ENCODE assay signal across 12 cellular contexts in genomic region chr10:17512341-17513001, GRCh38. TPM values are rescaled to one million over a fixed set of nuclear protein-coding genes. Genes with fewer than 3 reads are reported as not detected.
DNase-seq lines count a peak whose midpoint lies in the region; ATAC-seq, FAIRE-seq and TF ChIP-seq lines count a peak whose summit lies in the region.
"Had no signal": no experiment of that assay in that cellular context is flagged by ENCODE, and none has a peak within 500 bp of the region (broad histone marks: within the 10 kb centered on the region; RNA-seq: fewer than 3 reads in every experiment).

No MANE protein-coding gene starts in this region.

- no peaks in the 10 kb centered on the region for H3K9me3 ChIP-seq in lower lobe of right lung
- peaks cover 0 to 7% (median 2%) of the 10 kb centered on the region in 8 donors for H3K9me3 ChIP-seq in spleen

- intact Hi-C loops in lower lobe of right lung (cut with DNase I) (no loop called here), spleen (cut with DNase I; ENCODE audit: low total_unique reads) (no loop called here)

- H3K4me1 ChIP-seq in lower lobe of right lung: peaks cover 14% of the 10 kb centered on the region
- peaks cover 0 to 17% (median 2%) of the 10 kb centered on the region in 6 donors for H3K4me1 ChIP-seq in spleen

- peak; percentile 35 to 54 for ATAC-seq in lower lobe of right lung
- ATAC-seq in HG03439 (IDR thresholded peaks at IDR 0.05; ENCODE audit: unreplicated experiment): no peak
- ATAC-seq in HG03460 (IDR thresholded peaks at IDR 0.05; ENCODE audit: unreplicated experiment): no peak

- H3K4me3 ChIP-seq in AG09309 (ENCODE audit: control insufficient read depth, low read depth, low read length) (no peak overlapping the region), bronchial epithelial cell (ENCODE audit: low read depth, low read length) (no peak overlapping the region), lower lobe of right lung (no peak overlapping the region), spleen (no peak overlapping the region)

- peak; percentile 88 for DNase-seq in AG09309 (ENCODE audit: low read depth)
- DNase-seq in HK-2 (ENCODE audit: unreplicated experiment): peak; percentile 58
- DNase-seq in bronchial epithelial cell (ENCODE audit: low read depth): peak; percentile 97
- no peak for DNase-seq in lower lobe of right lung
- no peak for DNase-seq in OCI-M2 (lab: John Stamatoyannopoulos, UW; ENCODE audit: unreplicated experiment)
- DNase-seq in spleen: no peak
- DNase-seq: GDM1; stimulated activated naive CD4-positive, alpha-beta T cell; WERI-Rb-1 had no signal

- H3K27me3 ChIP-seq in bronchial epithelial cell (ENCODE audit: control insufficient read depth, insufficient read depth, low read length) (no peaks in the 10 kb centered on the region), lower lobe of right lung (ENCODE audit: low read depth) (no peaks in the 10 kb centered on the region), spleen (replicated peaks in 1 of 7) (no peaks in the 10 kb centered on the region)

- H3K36me3 ChIP-seq in bronchial epithelial cell (ENCODE audit: control insufficient read depth, insufficient read depth, low read length) (no peaks in the 10 kb centered on the region), lower lobe of right lung (no peaks in the 10 kb centered on the region), spleen (no peaks in the 10 kb centered on the region)
- H3K36me3 ChIP-seq: WERI-Rb-1 had no signal

- TF ChIP-seq CTCF in AG09309 (IDR thresholded peaks at IDR 0.05; ENCODE audit: control insufficient read depth, insufficient read depth, low read depth, low read length, missing control alignments) (no peak), bronchial epithelial cell (IDR thresholded peaks at IDR 0.05; ENCODE audit: insufficient read depth, low read length, severe bottlenecking) (no peak), lower lobe of right lung (IDR thresholded peaks at IDR 0.05) (no peak), spleen (IDR thresholded peaks at IDR 0.05 in 8 of 11, conservative IDR thresholded peaks at IDR 0.05 in 3 of 11) (no peak)

- FAIRE-seq in bronchial epithelial cell (lab: Jason Lieb, UNC): peak; percentile 83

- no peak for TF ChIP-seq POLR2A in spleen (IDR thresholded peaks at IDR 0.05)

- WGBS in spleen, 5 donors: 69 to 86% (median 78%) methylated on average over 5 of the region's 5 CpGs

- H3K27ac ChIP-seq in lower lobe of right lung (no peak overlapping the region), spleen (no peak overlapping the region)
- H3K27ac ChIP-seq: HL-60, WERI-Rb-1 had no signal

RNA-seq across cellular contexts. Expression of gene ST8SIA6, which starts 58.1 kb away (rescaled TPM):
- total RNA-seq in bronchial epithelial cell: 0.53 and 4.4 TPM in 2 replicates
- total RNA-seq in lower lobe of right lung: 12.5 TPM
- total RNA-seq in spleen: 1 to 10 TPM in 4 of 7 donors, under 1 TPM in 2, not detected in 1; 0.66 to 1.2 (median 1.0) TPM
- polyA plus RNA-seq in spleen: under 1 TPM in 1 of 3 donors, not detected in 2; 0.02 TPM

Comparison
In these comparisons a context has a peak if more than half of its experiments do, and no peak if none do; other contexts are left out.
1. DNase-seq: peak in AG09309 (single experiment), HK-2 (single experiment) and bronchial epithelial cell (single experiment); none in lower lobe of right lung (single experiment), OCI-M2 (single experiment) and spleen (single experiment).
2. ATAC-seq: peak in lower lobe of right lung (2 of 2); none in HG03439 (single experiment) and HG03460 (single experiment).